In genomic region chr4:54937501-54937900, GRCh38 we compare ENCODE assay signal across 20 cellular contexts.
A peak's percentile ranks its signal among the peaks of the same experiment; 100 is the strongest.
DNase-seq lines count a peak whose midpoint lies in the region; ATAC-seq, FAIRE-seq and TF ChIP-seq lines count a peak whose summit lies in the region.
"Had no signal": no experiment of that assay in that cellular context is flagged by ENCODE, and none has a peak within 500 bp of the region (broad histone marks: within the 10 kb centered on the region; RNA-seq: fewer than 3 reads in every experiment).

No MANE protein-coding gene starts in this region.

- H3K27me3 ChIP-seq in body of pancreas: no peaks in the 10 kb centered on the region
- H3K27me3 ChIP-seq: heart left ventricle, right atrium auricular region had no signal

- intact Hi-C loops in body of pancreas (cut with DNase I): no loop called here

- no peak overlapping the region for H3K4me3 ChIP-seq in A549
- no peak overlapping the region for H3K4me3 ChIP-seq in choroid plexus epithelial cell (ENCODE audit: low read depth, low read length)
- no peak overlapping the region for H3K4me3 ChIP-seq in body of pancreas
- H3K4me3 ChIP-seq: heart left ventricle, right atrium auricular region had no signal

- H3K36me3 ChIP-seq in body of pancreas (replicated peaks in 1 of 2; ENCODE audit: insufficient read depth in 1 of 2, low read depth in 2 of 2): no peaks in the 10 kb centered on the region
- H3K36me3 ChIP-seq: heart left ventricle, right atrium auricular region had no signal

- POLR2A ChIA-PET in A549 (lab: Yijun Ruan, JAX): no interaction called here

- CTCF ChIA-PET in A549 (lab: Yijun Ruan, JAX): no interaction called here

- TF ChIP-seq POLR2A in A549 (IDR thresholded peaks at IDR 0.05; ENCODE audit: low read length): no peak
- no peak for TF ChIP-seq POLR2A in body of pancreas (IDR thresholded peaks at IDR 0.05)

- H3K27ac ChIP-seq in A549 (no peak overlapping the region), body of pancreas (no peak overlapping the region)
- H3K27ac ChIP-seq: heart left ventricle, KMS-11, right atrium auricular region had no signal

- no peak for ATAC-seq in A549
- no peak for ATAC-seq in HG03442 (IDR thresholded peaks at IDR 0.05; ENCODE audit: unreplicated experiment)
- no peak for ATAC-seq in body of pancreas
- ATAC-seq: heart left ventricle had no signal

- DNase-seq in A549 (ENCODE audit: low read depth in 1 of 2, low spot score in 1 of 2): no peak
- DNase-seq in DMS79 treated with DMSO at 0.1 percent for 48 hours (lab: John Stamatoyannopoulos, UW): peak; percentile 47
- peak; percentile 10 for DNase-seq in NCI-H69 (lab: John Stamatoyannopoulos, UW)
- DNase-seq in choroid plexus epithelial cell (ENCODE audit: low read depth): peak; percentile 27
- DNase-seq in body of pancreas: no peak
- DNase-seq in stimulated activated CD4-positive, alpha-beta T cell treated with anti-CD3 and anti-CD28 coated beads, Interleukin-2, amount 100 ng/mL, for 48 hours: no peak
- DNase-seq in RKO (ENCODE audit: low spot score): no peak
- DNase-seq: activated CD4-positive, alpha-beta T cell treated with anti-CD3 and anti-CD28 coated beads for 1 hour; caudate nucleus; CD8-positive, alpha-beta memory T cell; heart left ventricle; HFFc6; NCI-H1436; NCI-H226; occipital lobe; Right ventricle myocardium superior; stimulated activated CD4-positive, alpha-beta T cell treated with anti-CD3 and anti-CD28 coated beads, Interleukin-15, amount 100 ng/mL, for 24 hours had no signal

- no peak for TF ChIP-seq EP300 in A549 (IDR thresholded peaks at IDR 0.05)

- no peaks in the 10 kb centered on the region for H3K9me3 ChIP-seq in A549
- no peaks in the 10 kb centered on the region for H3K9me3 ChIP-seq in body of pancreas
- H3K9me3 ChIP-seq: heart left ventricle, right atrium auricular region had no signal

- 0% methylated on average over 2 of the region's 2 CpGs for WGBS in A549 (ENCODE audit: missing lambda C conversion rate)
- 6 to 12% methylated on average over 2 of the region's 2 CpGs for WGBS in body of pancreas, 2 donors

- TF ChIP-seq RAD21 in A549 (conservative IDR thresholded peaks at IDR 0.05 in 1 of 2, IDR thresholded peaks at IDR 0.05 in 1 of 2): no peak

- 0 out of 3 replicates have a peak overlapping the region, but pooled peaks have one; percentile 23 for H3K4me2 ChIP-seq in A549
- H3K4me2 ChIP-seq: KMS-11 had no signal

- no peak for FAIRE-seq in A549 (lab: Jason Lieb, UNC)

- H3K4me1 ChIP-seq in A549 (no peaks in the 10 kb centered on the region), body of pancreas (no peaks in the 10 kb centered on the region)
- H3K4me1 ChIP-seq: right atrium auricular region had no signal

- no peak for TF ChIP-seq CTCF in A549 (IDR thresholded peaks at IDR 0.05)
- TF ChIP-seq CTCF in choroid plexus epithelial cell (conservative IDR thresholded peaks at IDR 0.05; ENCODE audit: low read depth, low read length): no peak
- no peak for TF ChIP-seq CTCF in body of pancreas (IDR thresholded peaks at IDR 0.05)

TF ChIP-seq in A549, 52 proteins besides CTCF, POLR2A, EP300 and RAD21:
- TF ChIP-seq MAFK (IDR thresholded peaks at IDR 0.05; ENCODE audit: partially characterized antibody) (no peak), HMGXB4 (CRISPR knock-in tag; IDR thresholded peaks at IDR 0.05; ENCODE audit: borderline replicate concordance) (no peak)

Comparison
In these comparisons a context has a peak if more than half of its experiments do, and no peak if none do; other contexts are left out.
1. DNase-seq: peak in DMS79 treated with DMSO at 0.1 percent for 48 hours (single experiment), NCI-H69 (single experiment) and choroid plexus epithelial cell (single experiment); none in A549 (0 of 2), body of pancreas (0 of 4), stimulated activated CD4-positive, alpha-beta T cell treated with anti-CD3 and anti-CD28 coated beads, Interleukin-2, amount 100 ng/mL, for 48 hours (0 of 2) and RKO (single experiment).